19 cellular contexts compared by ENCODE assay signal in the genomic region with DNA sequence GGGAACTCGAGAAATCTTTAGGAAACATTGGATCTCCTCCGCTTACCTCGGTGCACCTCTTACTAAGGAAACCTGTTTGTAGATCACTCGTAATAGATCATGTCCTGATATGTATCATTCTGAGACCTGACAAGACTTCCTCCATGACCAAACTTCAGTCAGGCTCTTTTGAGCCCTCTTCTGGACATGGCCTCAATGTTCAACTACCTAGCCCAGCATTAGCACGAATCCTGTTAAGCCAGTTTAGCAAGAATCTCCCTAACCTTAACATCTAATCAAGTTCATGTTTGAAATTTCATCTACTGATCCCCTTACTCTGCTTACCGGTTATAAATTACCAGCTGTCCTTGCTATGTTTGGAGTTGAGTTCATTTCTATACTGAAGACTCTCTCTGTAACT.
A peak's percentile ranks its signal among the peaks of the same experiment; 100 is the strongest.
DNase-seq lines count a peak whose midpoint lies in the region; ATAC-seq and TF ChIP-seq lines count a peak whose summit lies in the region.
"Had no signal": no experiment of that assay in that cellular context is flagged by ENCODE, and none has a peak within 500 bp of the region (broad histone marks: within the 10 kb centered on the region; RNA-seq: fewer than 3 reads in every experiment).

No MANE protein-coding gene starts in this region.

- in situ Hi-C loops in brain microvascular endothelial cell (cut with HindIII; ENCODE audit: low pct_ligation_motif_present, low sequenced_read_pairs): no loop called here

- no peaks in the 10 kb centered on the region for H3K36me3 Mint-ChIP-seq in progenitor cell of endocrine pancreas (ENCODE audit: insufficient read depth)
- no peaks in the 10 kb centered on the region for H3K36me3 Mint-ChIP-seq in naive thymus-derived CD4-positive, alpha-beta T cell
- H3K36me3 Mint-ChIP-seq: activated naive CD8-positive, alpha-beta T cell; stimulated activated memory B cell treated with anti-CD40 and anti-IgM and Interleukin-4, amounts not matched to agents 10 μg/mL and 1 μg/mL and 100 μg/mL, for 72 hours had no signal

- H3K9me3 ChIP-seq in naive thymus-derived CD4-positive, alpha-beta T cell (ENCODE audit: control insufficient read depth in 2 of 3, low read length in 3 of 3): no peaks in the 10 kb centered on the region
- no peaks in the 10 kb centered on the region for H3K9me3 ChIP-seq in Peyer's patch
- H3K9me3 ChIP-seq: BLaER1, SJCRH30, thyroid gland had no signal

- CTCF ChIA-PET in naive thymus-derived CD4-positive, alpha-beta T cell (lab: Charles Lee): interaction anchor here (1.1 kb wide), 1 partner anchor 10 kb away, joined by 3 read pairs; no protein-coding TSS in a partner anchor

- H3K9me3 Mint-ChIP-seq in progenitor cell of endocrine pancreas (ENCODE audit: low read depth): no peaks in the 10 kb centered on the region
- peaks cover 0 to 9% (median 0%) of the 10 kb centered on the region in 11 donors for H3K9me3 Mint-ChIP-seq in naive thymus-derived CD4-positive, alpha-beta T cell
- H3K9me3 Mint-ChIP-seq: activated T-helper 1 cell treated with anti-CD3 and anti-CD28 coated beads, Interleukin-12 subunit alpha, Interleukin-12 subunit beta, Interleukin-2, Interleukin-4 antibody, amounts not matched to agents 30 ng/mL and 10 ng/mL and 1 ng/mL, durations not matched to agents 14 hours and 24 hours and 36 hours had no signal

- no peak for TF ChIP-seq POLR2A in Peyer's patch (IDR thresholded peaks at IDR 0.05)

- H3K4me1 ChIP-seq in naive thymus-derived CD4-positive, alpha-beta T cell (ENCODE audit: control insufficient read depth in 2 of 2, insufficient read depth in 2 of 2, low read length in 2 of 2): no peaks in the 10 kb centered on the region
- no peaks in the 10 kb centered on the region for H3K4me1 ChIP-seq in Peyer's patch
- H3K4me1 ChIP-seq: BLaER1, thyroid gland had no signal

- intact Hi-C loops in naive thymus-derived CD4-positive, alpha-beta T cell (cut with micrococcal nuclease): no loop called here

- TF ChIP-seq CTCF in brain microvascular endothelial cell (IDR thresholded peaks at IDR 0.05; ENCODE audit: low read depth, low read length, missing control alignments): no peak
- TF ChIP-seq CTCF in progenitor cell of endocrine pancreas (IDR thresholded peaks at IDR 0.05; ENCODE audit: unreplicated experiment): peak; percentile 38
- TF ChIP-seq CTCF in Peyer's patch (IDR thresholded peaks at IDR 0.05): no peak

- H3K36me3 ChIP-seq in brain microvascular endothelial cell (replicated peaks): no peaks in the 10 kb centered on the region
- no peaks in the 10 kb centered on the region for H3K36me3 ChIP-seq in naive thymus-derived CD4-positive, alpha-beta T cell (ENCODE audit: control insufficient read depth in 2 of 3, insufficient read depth in 3 of 3, low read length in 3 of 3)
- no peaks in the 10 kb centered on the region for H3K36me3 ChIP-seq in Peyer's patch
- H3K36me3 ChIP-seq: BLaER1, SJCRH30, thyroid gland had no signal

- no peaks in the 10 kb centered on the region for H3K27me3 Mint-ChIP-seq in progenitor cell of endocrine pancreas
- no peaks in the 10 kb centered on the region for H3K27me3 Mint-ChIP-seq in naive thymus-derived CD4-positive, alpha-beta T cell
- H3K27me3 Mint-ChIP-seq: activated naive CD8-positive, alpha-beta T cell; stimulated activated memory B cell treated with anti-CD40 and anti-IgM and Interleukin-4, amounts not matched to agents 10 μg/mL and 1 μg/mL and 100 μg/mL, for 72 hours had no signal

- DNase-seq in NCI-H82 (lab: John Stamatoyannopoulos, UW): peak; percentile 5
- no peak for DNase-seq in NCI-H82 treated with DMSO at 0.1 percent for 48 hours (lab: John Stamatoyannopoulos, UW; ENCODE audit: unreplicated experiment)
- DNase-seq in NCI-H510A treated with DMSO at 0.1 percent for 48 hours (lab: John Stamatoyannopoulos, UW): peak; percentile 85
- peak; percentile 3 for DNase-seq in brain microvascular endothelial cell
- no peak for DNase-seq in progenitor cell of endocrine pancreas (ENCODE audit: low spot score, unreplicated experiment)
- no peak for DNase-seq in amygdala (lab: John Stamatoyannopoulos, UW)
- no peak for DNase-seq in naive thymus-derived CD4-positive, alpha-beta T cell
- no peak for DNase-seq in Peyer's patch
- DNase-seq: DMS153, NCI-H1048, NCI-H2081 treated with DMSO at 0.1 percent for 48 hours, nucleus accumbens, right cardiac atrium, SJCRH30, thyroid gland had no signal

- POLR2A ChIA-PET in naive thymus-derived CD4-positive, alpha-beta T cell (lab: Charles Lee): no interaction called here

- H3K27ac ChIP-seq in brain microvascular endothelial cell (no peak overlapping the region), Peyer's patch (no peak overlapping the region)
- H3K27ac ChIP-seq in naive thymus-derived CD4-positive, alpha-beta T cell (ENCODE audit: low read depth, low read length): no peak overlapping the region
- H3K27ac ChIP-seq: BLaER1, SJCRH30, thyroid gland had no signal

- no peak for ATAC-seq in naive thymus-derived CD4-positive, alpha-beta T cell
- ATAC-seq: right cardiac atrium; stimulated activated memory B cell treated with anti-CD40 and anti-IgM and Interleukin-4, amounts not matched to agents 10 μg/mL and 1 μg/mL and 100 μg/mL, for 72 hours had no signal

- no peak overlapping the region for H3K4me3 Mint-ChIP-seq in progenitor cell of endocrine pancreas (ENCODE audit: low read depth)
- no peak overlapping the region for H3K4me3 Mint-ChIP-seq in naive thymus-derived CD4-positive, alpha-beta T cell
- H3K4me3 Mint-ChIP-seq: activated naive CD8-positive, alpha-beta T cell; activated T-helper 1 cell treated with anti-CD3 and anti-CD28 coated beads, Interleukin-12 subunit alpha, Interleukin-12 subunit beta, Interleukin-2, Interleukin-4 antibody, amounts not matched to agents 30 ng/mL and 10 ng/mL and 1 ng/mL, durations not matched to agents 14 hours and 24 hours and 36 hours; stimulated activated memory B cell treated with anti-CD40 and anti-IgM and Interleukin-4, amounts not matched to agents 10 μg/mL and 1 μg/mL and 100 μg/mL, for 72 hours had no signal

- H3K27me3 ChIP-seq in brain microvascular endothelial cell (replicated peaks): no peaks in the 10 kb centered on the region
- H3K27me3 ChIP-seq in naive thymus-derived CD4-positive, alpha-beta T cell (ENCODE audit: control insufficient read depth in 2 of 2, insufficient read depth in 2 of 2, low read length in 2 of 2): no peaks in the 10 kb centered on the region
- H3K27me3 ChIP-seq in Peyer's patch: no peaks in the 10 kb centered on the region
- H3K27me3 ChIP-seq: BLaER1, SJCRH30, thyroid gland had no signal

- H3K27ac Mint-ChIP-seq in progenitor cell of endocrine pancreas: no peak overlapping the region
- no peak overlapping the region for H3K27ac Mint-ChIP-seq in naive thymus-derived CD4-positive, alpha-beta T cell
- H3K27ac Mint-ChIP-seq: activated naive CD8-positive, alpha-beta T cell; activated T-helper 1 cell treated with anti-CD3 and anti-CD28 coated beads, Interleukin-12 subunit alpha, Interleukin-12 subunit beta, Interleukin-2, Interleukin-4 antibody, amounts not matched to agents 30 ng/mL and 10 ng/mL and 1 ng/mL, durations not matched to agents 14 hours and 24 hours and 36 hours; stimulated activated memory B cell treated with anti-CD40 and anti-IgM and Interleukin-4, amounts not matched to agents 10 μg/mL and 1 μg/mL and 100 μg/mL, for 72 hours had no signal

- H3K4me1 Mint-ChIP-seq in progenitor cell of endocrine pancreas (ENCODE audit: low read depth): peaks cover 3% of the 10 kb centered on the region
- no peaks in the 10 kb centered on the region for H3K4me1 Mint-ChIP-seq in naive thymus-derived CD4-positive, alpha-beta T cell
- H3K4me1 Mint-ChIP-seq: stimulated activated memory B cell treated with anti-CD40 and anti-IgM and Interleukin-4, amounts not matched to agents 10 μg/mL and 1 μg/mL and 100 μg/mL, for 72 hours had no signal

- H3K4me3 ChIP-seq in brain microvascular endothelial cell (ENCODE audit: low read depth, low read length): no peak overlapping the region
- H3K4me3 ChIP-seq in naive thymus-derived CD4-positive, alpha-beta T cell (ENCODE audit: low read length): no peak overlapping the region
- H3K4me3 ChIP-seq in Peyer's patch: no peak overlapping the region
- H3K4me3 ChIP-seq: BLaER1, SJCRH30, thyroid gland had no signal

Comparison
In these comparisons a context has a peak if more than half of its experiments do, and no peak if none do; other contexts are left out.
1. DNase-seq: peak in NCI-H82 (single experiment), NCI-H510A treated with DMSO at 0.1 percent for 48 hours (single experiment) and brain microvascular endothelial cell (single experiment); none in NCI-H82 treated with DMSO at 0.1 percent for 48 hours (single experiment), progenitor cell of endocrine pancreas (single experiment), amygdala (0 of 56), naive thymus-derived CD4-positive, alpha-beta T cell (0 of 9) and Peyer's patch (0 of 3).